9 cellular contexts compared by ENCODE assay signal in genomic region chr5:53481354-53481886, GRCh38. TPM values are rescaled to one million over a fixed set of nuclear protein-coding genes. Genes with fewer than 3 reads are reported as not detected.
DNase-seq lines count a peak whose midpoint lies in the region; ATAC-seq, FAIRE-seq and TF ChIP-seq lines count a peak whose summit lies in the region.
"Had no signal": no experiment of that assay in that cellular context is flagged by ENCODE, and none has a peak within 500 bp of the region (broad histone marks: within the 10 kb centered on the region; RNA-seq: fewer than 3 reads in every experiment).

No MANE protein-coding gene starts in this region.

- H3K4me3 Mint-ChIP-seq in WTC11, result peak overlapping the region; percentile 96

- H3K27me3 Mint-ChIP-seq in WTC11 (ENCODE audit: low read depth), result peaks cover 11% of the 10 kb centered on the region

- H3K9ac ChIP-seq in smooth muscle cell (ENCODE audit: low read depth), result peak overlapping the region; percentile 56

- H4K20me1 ChIP-seq in hepatocyte (ENCODE audit: insufficient read depth, poor library complexity, severe bottlenecking), result no peaks in the 10 kb centered on the region
- H4K20me1 ChIP-seq in smooth muscle cell (ENCODE audit: low read depth), result no peaks in the 10 kb centered on the region

- no peak for FAIRE-seq in frontal cortex (lab: Jason Lieb, UNC)
- FAIRE-seq: colon had no signal

- H3K4me2 ChIP-seq in hepatocyte (peak overlapping the region; percentile 93), smooth muscle cell (peak overlapping the region; percentile 100)

- TF ChIP-seq CTCF in WTC11 (IDR thresholded peaks at IDR 0.05) (no peak), hepatocyte (IDR thresholded peaks at IDR 0.05; ENCODE audit: poor library complexity) (no peak), smooth muscle cell (IDR thresholded peaks at IDR 0.05; ENCODE audit: borderline replicate concordance, insufficient read depth, poor library complexity, severe bottlenecking) (no peak)

- H3K4me1 ChIP-seq in HAP-1 (no peaks in the 10 kb centered on the region; the same call in 1 of the 2 replicates), hepatocyte (ENCODE audit: insufficient read depth) (no peaks in the 10 kb centered on the region), smooth muscle cell (ENCODE audit: low read depth) (peaks cover 7% of the 10 kb centered on the region)

- H3K79me2 ChIP-seq in hepatocyte (no peaks in the 10 kb centered on the region), smooth muscle cell (ENCODE audit: low read depth) (peaks cover 10% of the 10 kb centered on the region)

- H3F3A ChIP-seq in smooth muscle cell (ENCODE audit: low read depth), result peaks cover 5% of the 10 kb centered on the region

- H3K4me3 ChIP-seq in HAP-1 (peak overlapping the region; percentile 13), hepatocyte (peak overlapping the region; percentile 85), smooth muscle cell (peak overlapping the region; percentile 92)

- peak overlapping the region; percentile 54 for H2AFZ ChIP-seq in hepatocyte
- peak overlapping the region; percentile 96 for H2AFZ ChIP-seq in smooth muscle cell (ENCODE audit: low read depth)

- no peaks in the 10 kb centered on the region for H3K9me3 Mint-ChIP-seq in WTC11

- POLR2A ChIA-PET in WTC11 (lab: Charles Lee), result no interaction called here

- H3K27ac Mint-ChIP-seq in WTC11, result no peak overlapping the region

- H3K27me3 ChIP-seq in HAP-1 (ENCODE audit: low read depth), result peaks cover 59% of the 10 kb centered on the region
- no peaks in the 10 kb centered on the region for H3K27me3 ChIP-seq in hepatocyte
- H3K27me3 ChIP-seq in smooth muscle cell (ENCODE audit: low read depth), result no peaks in the 10 kb centered on the region

- H3K4me1 Mint-ChIP-seq in WTC11, result peaks cover 14% of the 10 kb centered on the region

- H3K9me2 ChIP-seq in hepatocyte (replicated peaks; ENCODE audit: insufficient read depth), result no peaks in the 10 kb centered on the region

- H3K9me3 ChIP-seq in HAP-1, result no peaks in the 10 kb centered on the region
- no peaks in the 10 kb centered on the region for H3K9me3 ChIP-seq in hepatocyte (ENCODE audit: low read depth)
- no peaks in the 10 kb centered on the region for H3K9me3 ChIP-seq in smooth muscle cell (replicated peaks; ENCODE audit: low read depth)

- in situ Hi-C loops in HAP-1 (cut with MboI; ENCODE audit: low sequenced_read_pairs), result no loop called here

- no peaks in the 10 kb centered on the region for H3K36me3 ChIP-seq in HAP-1 (replicated peaks)
- no peaks in the 10 kb centered on the region for H3K36me3 ChIP-seq in hepatocyte (replicated peaks; ENCODE audit: insufficient read depth, low read depth)
- peaks cover 3% of the 10 kb centered on the region for H3K36me3 ChIP-seq in smooth muscle cell (ENCODE audit: low read depth)

- H3K36me3 Mint-ChIP-seq in WTC11, result peaks cover 24% of the 10 kb centered on the region

- ATAC-seq in WTC11, result no peak
- ATAC-seq in HG03354 (IDR thresholded peaks at IDR 0.05; ENCODE audit: poor library complexity, severe bottlenecking, unreplicated experiment), result no peak
- no peak for ATAC-seq in GM21381 (IDR thresholded peaks at IDR 0.05; ENCODE audit: unreplicated experiment)

- DNase-seq in HAP-1 (ENCODE audit: low spot score in 2 of 2) (no peak), WTC11 (ENCODE audit: low spot score) (no peak), hepatocyte (ENCODE audit: low spot score) (no peak), smooth muscle cell (lab: John Stamatoyannopoulos, UW; ENCODE audit: unreplicated experiment) (no peak), frontal cortex (ENCODE audit: low spot score in 2 of 2) (no peak)
- DNase-seq in stimulated activated CD4-positive, alpha-beta T cell treated with anti-CD3 and anti-CD28 coated beads, Interleukin-2, amount 100 ng/mL, for 48 hours, result no peak

- H3K27ac ChIP-seq in hepatocyte (peak overlapping the region; percentile 59), smooth muscle cell (ENCODE audit: low read depth) (peak overlapping the region; percentile 34)

- CTCF ChIA-PET in WTC11 (lab: Charles Lee), result interaction anchor here (1.0 to 1.3 kb wide), 4 partner anchors 55 to 707 kb away, joined by 3 to 6 read pairs (median 4); no protein-coding TSS in a partner anchor

- WGBS in hepatocyte (ENCODE audit: low lambda C conversion rate, missing lambda C conversion rate), result 2% methylated on average over 5 of the region's 5 CpGs
- WGBS in smooth muscle cell (ENCODE audit: low lambda C conversion rate), result under 1% methylated on average over 5 of the region's 5 CpGs

TF ChIP-seq in WTC11, 78 proteins besides CTCF, POLR2A, EP300 and RAD21 (continues in another document):
- TF ChIP-seq KAT7 (CRISPR knock-in tag; IDR thresholded peaks at IDR 0.05; ENCODE audit: borderline replicate concordance), result no peak
- no peak for TF ChIP-seq ZNF281 (CRISPR knock-in tag; IDR thresholded peaks at IDR 0.05)
- TF ChIP-seq CBFB (CRISPR knock-in tag; IDR thresholded peaks at IDR 0.05; ENCODE audit: low read depth), result no peak
- TF ChIP-seq TEAD4 (CRISPR knock-in tag; IDR thresholded peaks at IDR 0.05), result no peak
- no peak for TF ChIP-seq IRF2 (CRISPR knock-in tag; IDR thresholded peaks at IDR 0.05; ENCODE audit: borderline replicate concordance, low read depth)
- TF ChIP-seq PRRX2 (CRISPR knock-in tag; IDR thresholded peaks at IDR 0.05), result no peak
- no peak for TF ChIP-seq ELF4 (CRISPR knock-in tag; IDR thresholded peaks at IDR 0.05; ENCODE audit: low read depth)
- no peak for TF ChIP-seq OVOL2 (CRISPR knock-in tag; IDR thresholded peaks at IDR 0.05; ENCODE audit: borderline replicate concordance)
- TF ChIP-seq CDX4 (CRISPR knock-in tag; IDR thresholded peaks at IDR 0.05; ENCODE audit: borderline replicate concordance), result no peak
- no peak for TF ChIP-seq NFE2L1 (CRISPR knock-in tag; IDR thresholded peaks at IDR 0.05)
- TF ChIP-seq AR (CRISPR knock-in tag; IDR thresholded peaks at IDR 0.05), result no peak
- TF ChIP-seq FOXP1 (CRISPR knock-in tag; IDR thresholded peaks at IDR 0.05; ENCODE audit: borderline replicate concordance), result no peak
- no peak for TF ChIP-seq SMAD4 (CRISPR knock-in tag; IDR thresholded peaks at IDR 0.05)
- no peak for TF ChIP-seq ZNF416 (CRISPR knock-in tag; IDR thresholded peaks at IDR 0.05)
- no peak for TF ChIP-seq ZBTB43 (CRISPR knock-in tag; IDR thresholded peaks at IDR 0.05)

RNA-seq across cellular contexts. Expression of gene FST, which starts 1.0 kb away (rescaled TPM):
- total RNA-seq in WTC11 (2021) (11.8 to 12.9 TPM (median 12.8 TPM) in 3 replicates), hepatocyte (15.3 and 18.4 TPM in 2 replicates), smooth muscle cell (31.6 and 52.6 TPM in 2 replicates), frontal cortex (1.2 TPM)
- polyA plus RNA-seq in hepatocyte (32.6 and 35.4 TPM in 2 replicates), smooth muscle cell (95.5 and 130 TPM in 2 replicates)

Comparison
In these comparisons a context has a peak if more than half of its experiments do, and no peak if none do; other contexts are left out.
1. H3K4me3 ChIP-seq: peak in every context shown above with its lines; median percentile 92 in smooth muscle cell; 85 in hepatocyte; 13 in HAP-1.